ENCODE assay signal across 9 cellular contexts in the genomic region with DNA sequence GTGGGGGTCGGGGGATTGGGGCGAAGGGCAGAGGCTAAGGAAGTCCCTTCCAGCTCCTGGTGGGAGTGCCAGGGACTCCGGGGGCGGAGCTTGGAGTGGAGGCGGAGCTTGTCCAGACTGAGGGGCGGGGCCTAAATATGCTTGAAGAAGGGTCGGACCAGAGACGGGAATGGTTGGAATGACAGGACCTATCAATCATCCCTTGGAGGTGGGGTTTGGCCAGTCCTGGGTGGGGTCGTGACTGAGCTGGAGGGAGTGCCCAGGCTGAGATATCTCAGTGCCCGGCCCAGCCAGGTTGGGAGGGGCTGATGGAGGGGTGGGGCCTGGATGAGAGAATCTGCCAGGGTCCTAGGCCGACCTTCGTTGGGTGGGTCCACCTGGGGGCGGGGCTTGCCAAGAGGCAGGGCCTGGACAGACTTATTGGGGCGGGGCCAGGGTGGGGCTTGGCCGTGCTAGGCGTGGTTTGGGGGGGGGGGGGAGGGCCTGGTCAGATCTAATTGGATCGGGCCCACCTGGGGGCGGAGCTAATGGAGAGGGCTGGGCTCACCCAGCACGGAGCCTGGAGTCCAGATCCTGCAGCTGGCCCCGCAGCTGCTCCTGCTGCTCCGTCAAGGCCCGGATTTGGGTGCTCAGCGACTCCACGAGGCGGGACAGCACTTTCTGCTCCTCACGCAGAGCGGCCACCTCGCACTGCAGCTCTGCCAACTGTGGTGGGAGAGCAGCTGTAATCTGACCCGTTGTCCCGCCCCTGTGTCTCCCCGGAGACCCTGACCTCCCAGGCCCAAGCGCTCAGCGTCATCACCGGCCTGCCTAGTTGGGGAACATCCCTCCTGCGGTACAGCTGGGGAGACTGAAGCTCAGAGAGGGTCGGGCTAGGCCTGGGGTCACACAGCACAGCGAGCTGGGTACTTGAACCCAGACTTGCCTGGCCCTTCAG. TPM values are rescaled to one million over a fixed set of nuclear protein-coding genes. Genes with fewer than 3 reads are reported as not detected.
A peak's percentile ranks its signal among the peaks of the same experiment; 100 is the strongest.
DNase-seq lines count a peak whose midpoint lies in the region; ATAC-seq and TF ChIP-seq lines count a peak whose summit lies in the region.
"Had no signal": no experiment of that assay in that cellular context is flagged by ENCODE, and none has a peak within 500 bp of the region (broad histone marks: within the 10 kb centered on the region; RNA-seq: fewer than 3 reads in every experiment).

No MANE protein-coding gene starts in this region.

- in situ Hi-C loops in GM13976 (cut with MboI; ENCODE audit: low sequenced_read_pairs, unreplicated experiment): no loop called here

- TF ChIP-seq CTCF in GM13976 (IDR thresholded peaks at IDR 0.05; ENCODE audit: borderline replicate concordance, control extremely low read depth, extremely low read depth, insufficient read depth, missing control alignments): no peak

- no peak for ATAC-seq in GM21825 (IDR thresholded peaks at IDR 0.05; ENCODE audit: unreplicated experiment)

- DNase-seq in AG08395 (ENCODE audit: low spot score) (peak; percentile 95), GM03348 (ENCODE audit: low spot score) (peak; percentile 95), SHP77 (lab: John Stamatoyannopoulos, UW) (peak; percentile 65 to 67), fibroblast of peridontal ligament (ENCODE audit: extremely low read depth) (peak; percentile 60), myocyte (ENCODE audit: low read depth) (peak; percentile 97), GM13976 (ENCODE audit: low spot score) (no peak)
- DNase-seq in effector CD8-positive, alpha-beta T cell (lab: John Stamatoyannopoulos, UW): no peak

RNA-seq across cellular contexts. Expression of a gene that starts 2.6 kb away (rescaled TPM):
- 21.6 and 29.2 TPM in 2 replicates for total RNA-seq in myocyte
- 32.5 TPM for polyA plus RNA-seq in myocyte (2012)

RNA-seq across cellular contexts. Expression of a gene that starts 12.0 kb away (rescaled TPM):
- not detected in 2 replicates for total RNA-seq in myocyte
- 0.06 TPM for polyA plus RNA-seq in myocyte (2012)

RNA-seq across cellular contexts. Expression of a gene that starts 26.9 kb away (rescaled TPM):
- total RNA-seq in myocyte: not detected in 2 replicates
- not detected for polyA plus RNA-seq in myocyte (2012)
- total RNA-seq: mononuclear cell had no signal

RNA-seq across cellular contexts. Expression of a gene that starts 33.6 kb away (rescaled TPM):
- 141 and 143 TPM in 2 replicates for total RNA-seq in myocyte
- polyA plus RNA-seq in myocyte (2012): 63.9 TPM

RNA-seq across cellular contexts. Expression of a gene that starts 55.9 kb away (rescaled TPM):
- not detected in 2 replicates for total RNA-seq in myocyte
- not detected for polyA plus RNA-seq in myocyte (2012)

Comparison
In these comparisons a context has a peak if more than half of its experiments do, and no peak if none do; other contexts are left out.
1. DNase-seq: peak in AG08395 (single experiment), GM03348 (single experiment), SHP77 (2 of 2), fibroblast of peridontal ligament (single experiment) and myocyte (single experiment); none in effector CD8-positive, alpha-beta T cell (single experiment) and GM13976 (single experiment).